In genomic region chr22:17816649-17817048, GRCh38 we compare ENCODE assay signal across 38 cellular contexts.
"Had no signal": no experiment of that assay in that cellular context is flagged by ENCODE, and none has a peak within 500 bp of the region (broad histone marks: within the 10 kb centered on the region; RNA-seq: fewer than 3 reads in every experiment).

No MANE protein-coding gene starts in this region.

- H3K27ac ChIP-seq: adrenal gland, ascending aorta, body of pancreas, brain microvascular endothelial cell, breast epithelium, cardiac muscle cell had no signal

- DNase-seq: activated effector memory CD4-positive, alpha-beta T cell treated with anti-CD3 and anti-CD28 coated beads, Interleukin-2, amount 50 U/mL, for 16 hours; activated effector memory CD4-positive, alpha-beta T cell treated with Interleukin-2 at 50 U/mL for 16 hours; activated gamma-delta T cell; activated gamma-delta T cell treated with Interleukin-2 at 50 U/mL for 16 hours; activated naive CD4-positive, alpha-beta T cell; activated naive CD4-positive, alpha-beta T cell treated with anti-CD3 and anti-CD28 coated beads for 36 hours; activated naive CD4-positive, alpha-beta T cell treated with anti-CD3 and anti-CD28 coated beads, Interleukin-2, amount 10 ng/mL, durations not matched to agents 7 days and 5 days; activated naive CD4-positive, alpha-beta T cell treated with anti-CD3 and anti-CD28 coated beads, Interleukin-2, amount 50 U/mL, for 16 hours; activated naive CD4-positive, alpha-beta T cell treated with Interleukin-2 at 50 U/mL for 16 hours; activated naive CD8-positive, alpha-beta T cell treated with anti-CD3 and anti-CD28 coated beads for 36 hours; activated naive CD8-positive, alpha-beta T cell treated with anti-CD3 and anti-CD28 coated beads, Interleukin-2, amount 10 ng/mL, durations not matched to agents 7 days and 5 days; activated naive CD8-positive, alpha-beta T cell treated with anti-CD3 and anti-CD28 coated beads, Interleukin-2, amount 50 U/mL, for 24 hours; activated T-cell treated with anti-CD3 and anti-CD28 coated beads for 4 hours; activated T-cell treated with anti-CD3 and anti-CD28 coated beads, Interleukin-2, amount 50 U/mL, for 1 hour; activated T-cell treated with anti-CD3 and anti-CD28 coated beads, Interleukin-2, amount 50 U/mL, for 24 hours; activated T-cell treated with anti-CD3 and anti-CD28 coated beads, Interleukin-2, amount 50 U/mL, for 48 hours; activated T-cell treated with anti-CD3 and anti-CD28 coated beads, Interleukin-2, amount 50 U/mL, for 72 hours; adrenal gland; amniotic stem cell; amygdala; anterior cingulate cortex; aorta; body of pancreas; brain microvascular endothelial cell; caudate nucleus; central memory CD4-positive, alpha-beta T cell; cerebellar nuclear complex had no signal

- H3K27me3 Mint-ChIP-seq: activated naive CD4-positive, alpha-beta T cell treated with anti-CD3 and anti-CD28 coated beads, Interleukin-2, amount 10 ng/mL, durations not matched to agents 7 days and 5 days; activated naive CD4-positive, alpha-beta T cell treated with anti-CD3 and anti-CD28 coated beads, Interleukin-2, amount 50 U/mL, for 24 hours; activated naive CD8-positive, alpha-beta T cell; activated naive CD8-positive, alpha-beta T cell treated with anti-CD3 and anti-CD28 coated beads for 36 hours; activated naive CD8-positive, alpha-beta T cell treated with anti-CD3 and anti-CD28 coated beads, Interleukin-2, amount 10 ng/mL, durations not matched to agents 7 days and 5 days; activated naive CD8-positive, alpha-beta T cell treated with anti-CD3 and anti-CD28 coated beads, Interleukin-2, amount 50 U/mL, for 24 hours; activated T-cell treated with anti-CD3 and anti-CD28 coated beads, Interleukin-2, amount 50 U/mL, for 24 hours; activated T-helper 17 cell treated with anti-CD3 and anti-CD28 coated beads, Interleukin-2, amount 50 U/mL, for 72 hours; brain; central memory CD8-positive, alpha-beta T cell had no signal

- H3K27me3 ChIP-seq: adrenal gland, ascending aorta, body of pancreas, brain microvascular endothelial cell, breast epithelium, cardiac muscle cell had no signal

- H3K4me1 Mint-ChIP-seq: activated naive CD4-positive, alpha-beta T cell treated with anti-CD3 and anti-CD28 coated beads, Interleukin-2, amount 10 ng/mL, durations not matched to agents 7 days and 5 days; activated naive CD4-positive, alpha-beta T cell treated with anti-CD3 and anti-CD28 coated beads, Interleukin-2, amount 50 U/mL, for 24 hours; activated naive CD8-positive, alpha-beta T cell treated with anti-CD3 and anti-CD28 coated beads, Interleukin-2, amount 10 ng/mL, durations not matched to agents 7 days and 5 days; activated T-helper 17 cell treated with anti-CD3 and anti-CD28 coated beads, Interleukin-2, amount 50 U/mL, for 72 hours; brain; central memory CD8-positive, alpha-beta T cell had no signal

- H3K9me3 ChIP-seq: adrenal gland, ascending aorta, body of pancreas, breast epithelium had no signal

- H3K36me3 Mint-ChIP-seq: activated naive CD4-positive, alpha-beta T cell treated with anti-CD3 and anti-CD28 coated beads, Interleukin-2, amount 10 ng/mL, durations not matched to agents 7 days and 5 days; activated naive CD4-positive, alpha-beta T cell treated with anti-CD3 and anti-CD28 coated beads, Interleukin-2, amount 50 U/mL, for 24 hours; activated naive CD4-positive, alpha-beta T cell treated with anti-CD3 and anti-CD28 coated beads, Interleukin-2, amount 50 U/mL, for 72 hours; activated naive CD8-positive, alpha-beta T cell; activated naive CD8-positive, alpha-beta T cell treated with anti-CD3 and anti-CD28 coated beads, Interleukin-2, amount 10 ng/mL, durations not matched to agents 7 days and 5 days had no signal

- H3K4me3 Mint-ChIP-seq: activated naive CD4-positive, alpha-beta T cell treated with anti-CD3 and anti-CD28 coated beads for 36 hours; activated naive CD4-positive, alpha-beta T cell treated with anti-CD3 and anti-CD28 coated beads, Interleukin-2, amount 10 ng/mL, durations not matched to agents 7 days and 5 days; activated naive CD4-positive, alpha-beta T cell treated with anti-CD3 and anti-CD28 coated beads, Interleukin-2, amount 50 U/mL, for 24 hours; activated naive CD8-positive, alpha-beta T cell; activated naive CD8-positive, alpha-beta T cell treated with anti-CD3 and anti-CD28 coated beads for 36 hours; activated naive CD8-positive, alpha-beta T cell treated with anti-CD3 and anti-CD28 coated beads, Interleukin-2, amount 10 ng/mL, durations not matched to agents 7 days and 5 days; activated naive CD8-positive, alpha-beta T cell treated with anti-CD3 and anti-CD28 coated beads, Interleukin-2, amount 50 U/mL, for 24 hours; activated T-cell treated with anti-CD3 and anti-CD28 coated beads, Interleukin-2, amount 50 U/mL, for 24 hours; activated T-cell treated with anti-CD3 and anti-CD28 coated beads, Interleukin-2, amount 50 U/mL, for 72 hours; activated T-helper 1 cell treated with anti-CD3 and anti-CD28 coated beads, Interleukin-12 subunit alpha, Interleukin-12 subunit beta, Interleukin-2, Interleukin-4 antibody, amounts not matched to agents 30 ng/mL and 10 ng/mL and 1 ng/mL, durations not matched to agents 14 hours and 24 hours and 36 hours; activated T-helper 17 cell treated with anti-CD3 and anti-CD28 coated beads, Interleukin-2, amount 50 U/mL, for 72 hours; brain; central memory CD8-positive, alpha-beta T cell had no signal

- H3K36me3 ChIP-seq: breast epithelium had no signal

- ATAC-seq: activated naive CD4-positive, alpha-beta T cell treated with anti-CD3 and anti-CD28 coated beads, Interleukin-2, amount 50 U/mL, for 72 hours; activated naive CD8-positive, alpha-beta T cell treated with anti-CD3 and anti-CD28 coated beads, Interleukin-2, amount 50 U/mL, for 24 hours; activated T-cell treated with anti-CD3 and anti-CD28 coated beads, Interleukin-2, amount 50 U/mL, for 72 hours; activated T-helper 17 cell treated with anti-CD3 and anti-CD28 coated beads, Interleukin-2, amount 50 U/mL, for 72 hours; body of pancreas had no signal

- H3K9me3 Mint-ChIP-seq: activated naive CD4-positive, alpha-beta T cell treated with anti-CD3 and anti-CD28 coated beads for 36 hours; activated naive CD4-positive, alpha-beta T cell treated with anti-CD3 and anti-CD28 coated beads, Interleukin-2, amount 10 ng/mL, durations not matched to agents 7 days and 5 days; activated naive CD4-positive, alpha-beta T cell treated with anti-CD3 and anti-CD28 coated beads, Interleukin-2, amount 50 U/mL, for 24 hours; activated naive CD4-positive, alpha-beta T cell treated with anti-CD3 and anti-CD28 coated beads, Interleukin-2, amount 50 U/mL, for 72 hours; activated naive CD8-positive, alpha-beta T cell treated with anti-CD3 and anti-CD28 coated beads for 36 hours; activated naive CD8-positive, alpha-beta T cell treated with anti-CD3 and anti-CD28 coated beads, Interleukin-2, amount 10 ng/mL, durations not matched to agents 7 days and 5 days; activated naive CD8-positive, alpha-beta T cell treated with anti-CD3 and anti-CD28 coated beads, Interleukin-2, amount 50 U/mL, for 24 hours; activated T-cell treated with anti-CD3 and anti-CD28 coated beads, Interleukin-2, amount 50 U/mL, for 24 hours; activated T-cell treated with anti-CD3 and anti-CD28 coated beads, Interleukin-2, amount 50 U/mL, for 72 hours; activated T-helper 1 cell treated with anti-CD3 and anti-CD28 coated beads, Interleukin-12 subunit alpha, Interleukin-12 subunit beta, Interleukin-2, Interleukin-4 antibody, amounts not matched to agents 30 ng/mL and 10 ng/mL and 1 ng/mL, durations not matched to agents 14 hours and 24 hours and 36 hours; activated T-helper 17 cell treated with anti-CD3 and anti-CD28 coated beads, Interleukin-2, amount 50 U/mL, for 72 hours; activated T-helper 2 cell treated with anti-CD3 and anti-CD28 coated beads, Interferon-gamma antibody, Interleukin-2, Interleukin-4, amounts not matched to agents 10 μg/mL and 5 μg/mL and 100 μg/mL, durations not matched to agents 14 hours and 24 hours and 36 hours; brain; central memory CD8-positive, alpha-beta T cell had no signal

- H3K27ac Mint-ChIP-seq: activated naive CD4-positive, alpha-beta T cell treated with anti-CD3 and anti-CD28 coated beads for 36 hours; activated naive CD4-positive, alpha-beta T cell treated with anti-CD3 and anti-CD28 coated beads, Interleukin-2, amount 10 ng/mL, durations not matched to agents 7 days and 5 days; activated naive CD4-positive, alpha-beta T cell treated with anti-CD3 and anti-CD28 coated beads, Interleukin-2, amount 50 U/mL, for 24 hours; activated naive CD4-positive, alpha-beta T cell treated with anti-CD3 and anti-CD28 coated beads, Interleukin-2, amount 50 U/mL, for 72 hours; activated naive CD8-positive, alpha-beta T cell; activated naive CD8-positive, alpha-beta T cell treated with anti-CD3 and anti-CD28 coated beads for 36 hours; activated naive CD8-positive, alpha-beta T cell treated with anti-CD3 and anti-CD28 coated beads, Interleukin-2, amount 10 ng/mL, durations not matched to agents 7 days and 5 days; activated naive CD8-positive, alpha-beta T cell treated with anti-CD3 and anti-CD28 coated beads, Interleukin-2, amount 50 U/mL, for 24 hours; activated T-cell treated with anti-CD3 and anti-CD28 coated beads, Interleukin-2, amount 50 U/mL, for 24 hours; activated T-cell treated with anti-CD3 and anti-CD28 coated beads, Interleukin-2, amount 50 U/mL, for 72 hours; activated T-helper 1 cell treated with anti-CD3 and anti-CD28 coated beads, Interleukin-12 subunit alpha, Interleukin-12 subunit beta, Interleukin-2, Interleukin-4 antibody, amounts not matched to agents 30 ng/mL and 10 ng/mL and 1 ng/mL, durations not matched to agents 14 hours and 24 hours and 36 hours; activated T-helper 17 cell treated with anti-CD3 and anti-CD28 coated beads, Interleukin-2, amount 50 U/mL, for 72 hours; activated T-helper 2 cell treated with anti-CD3 and anti-CD28 coated beads, Interferon-gamma antibody, Interleukin-2, Interleukin-4, amounts not matched to agents 10 μg/mL and 5 μg/mL and 100 μg/mL, durations not matched to agents 14 hours and 24 hours and 36 hours; brain had no signal

- H3K4me1 ChIP-seq: adrenal gland, ascending aorta, body of pancreas, breast epithelium had no signal

- H3K4me3 ChIP-seq: adrenal gland, ascending aorta, body of pancreas, breast epithelium, cardiac muscle cell had no signal
